Comparison of ENCODE assay signal across 1 cellular context in the genomic region with DNA sequence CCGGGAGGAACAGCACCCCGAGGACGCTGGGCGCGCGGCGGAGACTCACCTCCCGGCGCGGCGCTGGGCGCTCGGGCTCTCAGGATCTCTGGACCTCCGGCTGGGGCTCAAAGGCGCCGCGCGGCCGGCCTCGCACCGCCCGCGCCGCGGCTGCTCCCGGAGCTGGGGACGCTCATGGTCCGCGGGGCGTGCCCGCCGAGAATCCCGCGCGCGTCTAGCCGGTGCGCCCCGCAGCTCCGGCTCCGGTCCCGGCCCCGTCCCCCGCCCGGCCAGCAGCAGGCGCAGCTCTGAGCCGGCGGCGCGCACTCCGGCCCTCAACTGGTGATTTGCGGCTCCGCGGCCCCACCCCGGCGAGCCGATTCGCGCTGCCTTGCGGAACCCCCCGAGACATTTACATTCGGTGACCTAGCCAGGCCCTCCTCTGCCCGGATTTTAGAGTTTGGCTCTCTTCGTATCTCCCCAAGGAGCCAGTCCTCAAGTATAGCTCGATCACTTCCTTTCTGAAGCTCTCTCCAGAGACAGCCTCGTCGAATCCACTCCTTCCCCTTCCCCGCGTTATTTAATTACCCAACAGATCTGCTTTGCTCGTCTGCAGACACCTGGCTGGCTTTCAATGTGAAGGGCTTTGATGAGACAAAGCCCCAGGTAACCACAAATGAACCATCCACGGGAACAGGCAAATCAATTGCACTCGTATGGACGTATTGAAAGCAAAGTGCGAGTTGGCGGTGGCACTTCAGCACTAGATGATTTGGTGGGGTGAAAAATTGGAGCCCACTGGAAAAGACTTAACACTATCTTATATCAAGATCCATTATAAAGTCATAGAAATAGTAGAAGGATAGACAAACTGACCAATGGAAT.
TF ChIP-seq lines count a peak whose summit lies in the region.

Gene BCAR3, minus strand, starts transcription at position 289 of the 864 bp plus-strand sequence. CDS start 6,907 bp downstream, outside the sequence.

TF ChIP-seq in HEK293, 187 proteins besides CTCF, POLR2A, EP300 and RAD21 (continued from another document):
- TF ChIP-seq, protein P1, sequence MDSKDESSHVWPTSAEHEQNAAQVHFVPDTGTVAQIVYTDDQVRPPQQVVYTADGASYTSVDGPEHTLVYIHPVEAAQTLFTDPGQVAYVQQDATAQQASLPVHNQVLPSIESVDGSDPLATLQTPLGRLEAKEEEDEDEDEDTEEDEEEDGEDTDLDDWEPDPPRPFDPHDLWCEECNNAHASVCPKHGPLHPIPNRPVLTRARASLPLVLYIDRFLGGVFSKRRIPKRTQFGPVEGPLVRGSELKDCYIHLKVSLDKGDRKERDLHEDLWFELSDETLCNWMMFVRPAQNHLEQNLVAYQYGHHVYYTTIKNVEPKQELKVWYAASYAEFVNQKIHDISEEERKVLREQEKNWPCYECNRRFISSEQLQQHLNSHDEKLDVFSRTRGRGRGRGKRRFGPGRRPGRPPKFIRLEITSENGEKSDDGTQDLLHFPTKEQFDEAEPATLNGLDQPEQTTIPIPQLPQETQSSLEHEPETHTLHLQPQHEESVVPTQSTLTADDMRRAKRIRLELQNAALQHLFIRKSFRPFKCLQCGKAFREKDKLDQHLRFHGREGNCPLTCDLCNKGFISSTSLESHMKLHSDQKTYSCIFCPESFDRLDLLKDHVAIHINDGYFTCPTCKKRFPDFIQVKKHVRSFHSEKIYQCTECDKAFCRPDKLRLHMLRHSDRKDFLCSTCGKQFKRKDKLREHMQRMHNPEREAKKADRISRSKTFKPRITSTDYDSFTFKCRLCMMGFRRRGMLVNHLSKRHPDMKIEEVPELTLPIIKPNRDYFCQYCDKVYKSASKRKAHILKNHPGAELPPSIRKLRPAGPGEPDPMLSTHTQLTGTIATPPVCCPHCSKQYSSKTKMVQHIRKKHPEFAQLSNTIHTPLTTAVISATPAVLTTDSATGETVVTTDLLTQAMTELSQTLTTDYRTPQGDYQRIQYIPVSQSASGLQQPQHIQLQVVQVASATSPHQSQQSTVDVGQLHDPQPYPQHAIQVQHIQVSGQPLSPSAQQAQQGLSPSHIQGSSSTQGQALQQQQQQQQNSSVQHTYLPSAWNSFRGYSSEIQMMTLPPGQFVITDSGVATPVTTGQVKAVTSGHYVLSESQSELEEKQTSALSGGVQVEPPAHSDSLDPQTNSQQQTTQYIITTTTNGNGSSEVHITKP (tag by site-specific recombination; IDR thresholded peaks at IDR 0.05): peak; percentile 87
TF ChIP-seq in HEK293: peak in this region for 21.
